Comparison of ENCODE assay signal across 1 cellular context in genomic region chr14:103016594-103016993, GRCh38.
A peak's percentile ranks its signal among the peaks of the same experiment; 100 is the strongest.
TF ChIP-seq lines count a peak whose summit lies in the region.

No MANE protein-coding gene starts in this region.

TF ChIP-seq in K562, 482 proteins besides CTCF, POLR2A, EP300 and RAD21:
- TF ChIP-seq ZNF121 (CRISPR knock-in tag; conservative IDR thresholded peaks at IDR 0.05) (no peak), SRF (CRISPR knock-in tag; IDR thresholded peaks at IDR 0.05) (peak in 1 of 2 experiments; percentile 91; a peak in 2 of 4 replicates), TFAP4 (CRISPR knock-in tag; IDR thresholded peaks at IDR 0.05; ENCODE audit: borderline replicate concordance) (no peak), GATAD2A (IDR thresholded peaks at IDR 0.05) (no peak)
TF ChIP-seq in K562: peak in this region for 1.
